1 cellular context compared by ENCODE assay signal in the genomic region with DNA sequence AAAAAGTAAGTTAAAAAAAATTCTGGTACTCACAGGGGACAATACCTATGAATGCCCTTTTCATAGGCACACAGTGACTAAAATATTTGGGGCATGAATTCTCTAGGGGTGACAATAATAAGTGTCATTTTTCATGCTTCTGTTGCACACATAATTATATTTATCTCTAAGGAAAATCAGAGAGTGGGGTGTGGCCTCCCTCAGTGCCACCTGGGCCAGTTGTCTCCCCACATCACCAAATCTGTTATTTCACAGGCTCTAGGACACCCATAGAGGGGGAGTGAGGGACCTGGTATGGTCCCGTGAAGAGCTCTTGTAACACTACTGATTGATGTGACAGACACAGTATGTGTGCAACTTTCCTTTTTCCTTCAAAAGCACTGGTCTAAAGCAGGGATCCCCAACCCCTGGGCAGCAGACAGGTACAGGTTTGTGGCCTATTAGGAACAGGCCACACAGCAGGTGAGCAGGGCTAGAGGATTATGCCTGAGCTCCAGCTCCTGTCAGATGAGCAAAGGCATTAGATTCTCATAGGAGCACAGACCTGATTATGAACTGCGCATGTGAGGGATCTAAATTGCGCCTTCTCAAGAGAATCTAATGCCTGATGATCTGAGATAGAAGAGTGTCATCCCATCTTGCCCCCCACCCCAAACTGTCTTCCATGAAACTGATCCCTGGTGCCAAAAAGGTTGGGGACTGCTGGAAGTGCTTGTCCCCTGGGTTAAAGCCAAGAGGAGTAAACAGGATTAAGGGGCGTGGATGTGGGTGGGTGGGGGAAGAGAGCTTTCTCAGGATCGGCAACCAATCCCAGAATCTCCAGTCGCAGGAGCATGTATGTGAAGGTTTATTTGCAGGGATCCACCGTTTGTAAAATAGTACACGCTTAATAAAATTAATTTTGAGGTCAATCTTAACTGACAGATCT.
TF ChIP-seq lines count a peak whose summit lies in the region.

No MANE protein-coding gene starts in this region.

TF ChIP-seq in K562, 482 proteins besides CTCF, POLR2A, EP300 and RAD21:
- TF ChIP-seq MAFK (IDR thresholded peaks at IDR 0.05; ENCODE audit: low read length) (no peak), FOXP4 (CRISPR knock-in tag; IDR thresholded peaks at IDR 0.05; ENCODE audit: borderline replicate concordance) (0 out of 2 replicates have a peak, but pooled peaks have one; percentile 10), ZHX1 (conservative IDR thresholded peaks at IDR 0.05; ENCODE audit: low read length) (no peak), FOXK1 (CRISPR knock-in tag; IDR thresholded peaks at IDR 0.05; ENCODE audit: borderline replicate concordance) (peak; percentile 28; the same call in 1 of the 2 replicates), ZNF507 (tag; conservative IDR thresholded peaks at IDR 0.05) (no peak), PRDM10 (IDR thresholded peaks at IDR 0.05; ENCODE audit: partially characterized antibody) (no peak), DACH1 (IDR thresholded peaks at IDR 0.05; ENCODE audit: partially characterized antibody) (no peak), COPS2 (conservative IDR thresholded peaks at IDR 0.05) (no peak), KDM5B (IDR thresholded peaks at IDR 0.05; ENCODE audit: insufficient replicate concordance, low read depth, low read length) (peak; percentile 17), CBX3 (IDR thresholded peaks at IDR 0.05; ENCODE audit: borderline replicate concordance in 1 of 2, low read length in 2 of 2) (no peak; a peak in 1 of 3 replicates), FOXM1 (IDR thresholded peaks at IDR 0.05; ENCODE audit: low read depth) (no peak), FOXM1 (CRISPR knock-in tag; IDR thresholded peaks at IDR 0.05; ENCODE audit: low read depth) (no peak), ZNF766 (CRISPR knock-in tag; conservative IDR thresholded peaks at IDR 0.05) (0 out of 2 replicates have a peak, but pooled peaks have one; percentile 16), HDGF (IDR thresholded peaks at IDR 0.05) (0 out of 2 replicates have a peak, but pooled peaks have one; percentile 17)
- TF ChIP-seq, protein P1, sequence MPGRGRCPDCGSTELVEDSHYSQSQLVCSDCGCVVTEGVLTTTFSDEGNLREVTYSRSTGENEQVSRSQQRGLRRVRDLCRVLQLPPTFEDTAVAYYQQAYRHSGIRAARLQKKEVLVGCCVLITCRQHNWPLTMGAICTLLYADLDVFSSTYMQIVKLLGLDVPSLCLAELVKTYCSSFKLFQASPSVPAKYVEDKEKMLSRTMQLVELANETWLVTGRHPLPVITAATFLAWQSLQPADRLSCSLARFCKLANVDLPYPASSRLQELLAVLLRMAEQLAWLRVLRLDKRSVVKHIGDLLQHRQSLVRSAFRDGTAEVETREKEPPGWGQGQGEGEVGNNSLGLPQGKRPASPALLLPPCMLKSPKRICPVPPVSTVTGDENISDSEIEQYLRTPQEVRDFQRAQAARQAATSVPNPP (IDR thresholded peaks at IDR 0.05; ENCODE audit: borderline replicate concordance, insufficient read depth, insufficient read length): no peak
- TF ChIP-seq, protein P2, sequence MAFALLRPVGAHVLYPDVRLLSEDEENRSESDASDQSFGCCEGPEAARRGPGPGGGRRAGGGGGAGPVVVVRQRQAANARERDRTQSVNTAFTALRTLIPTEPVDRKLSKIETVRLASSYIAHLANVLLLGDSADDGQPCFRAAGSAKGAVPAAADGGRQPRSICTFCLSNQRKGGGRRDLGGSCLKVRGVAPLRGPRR (CRISPR knock-in tag; IDR thresholded peaks at IDR 0.05): no peak
- TF ChIP-seq, protein P3, sequence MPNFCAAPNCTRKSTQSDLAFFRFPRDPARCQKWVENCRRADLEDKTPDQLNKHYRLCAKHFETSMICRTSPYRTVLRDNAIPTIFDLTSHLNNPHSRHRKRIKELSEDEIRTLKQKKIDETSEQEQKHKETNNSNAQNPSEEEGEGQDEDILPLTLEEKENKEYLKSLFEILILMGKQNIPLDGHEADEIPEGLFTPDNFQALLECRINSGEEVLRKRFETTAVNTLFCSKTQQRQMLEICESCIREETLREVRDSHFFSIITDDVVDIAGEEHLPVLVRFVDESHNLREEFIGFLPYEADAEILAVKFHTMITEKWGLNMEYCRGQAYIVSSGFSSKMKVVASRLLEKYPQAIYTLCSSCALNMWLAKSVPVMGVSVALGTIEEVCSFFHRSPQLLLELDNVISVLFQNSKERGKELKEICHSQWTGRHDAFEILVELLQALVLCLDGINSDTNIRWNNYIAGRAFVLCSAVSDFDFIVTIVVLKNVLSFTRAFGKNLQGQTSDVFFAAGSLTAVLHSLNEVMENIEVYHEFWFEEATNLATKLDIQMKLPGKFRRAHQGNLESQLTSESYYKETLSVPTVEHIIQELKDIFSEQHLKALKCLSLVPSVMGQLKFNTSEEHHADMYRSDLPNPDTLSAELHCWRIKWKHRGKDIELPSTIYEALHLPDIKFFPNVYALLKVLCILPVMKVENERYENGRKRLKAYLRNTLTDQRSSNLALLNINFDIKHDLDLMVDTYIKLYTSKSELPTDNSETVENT (CRISPR knock-in tag; IDR thresholded peaks at IDR 0.05): no peak
